7 cellular contexts compared by ENCODE assay signal in genomic region chr12:10614056-10614370, GRCh38. TPM values are rescaled to one million over a fixed set of nuclear protein-coding genes. Genes with fewer than 3 reads are reported as not detected.
DNase-seq lines count a peak whose midpoint lies in the region; ATAC-seq and TF ChIP-seq lines count a peak whose summit lies in the region.

No MANE protein-coding gene starts in this region.

- no peak overlapping the region for H3K27ac ChIP-seq in H9 (ENCODE audit: insufficient read length, low read depth, low read length)
- peak overlapping the region; percentile 75 to 86 for H3K27ac ChIP-seq in SK-N-SH (ENCODE audit: low read depth in 2 of 2, low read length in 1 of 2)

- ATAC-seq in stimulated activated effector memory CD8-positive, alpha-beta T cell treated with anti-CD3 and anti-CD28 coated beads, Interleukin-12 subunit alpha, Interleukin-12 subunit beta, amount 100 ng/mL, for 72 hours, result no peak
- no peak for ATAC-seq in GM21717 (IDR thresholded peaks at IDR 0.05; ENCODE audit: unreplicated experiment)

- no peak overlapping the region for H2BK120ac ChIP-seq in H9 (ENCODE audit: low read depth, low read length, poor library complexity, severe bottlenecking)

- H3K4me3 Mint-ChIP-seq in H9, result peak overlapping the region; percentile 100
- H3K4me3 Mint-ChIP-seq in glutamatergic neuron (ENCODE audit: unreplicated experiment), result peak overlapping the region; percentile 99
- peak overlapping the region; percentile 99 for H3K4me3 Mint-ChIP-seq in stimulated activated effector memory CD8-positive, alpha-beta T cell treated with anti-CD3 and anti-CD28 coated beads, Interleukin-12 subunit alpha, Interleukin-12 subunit beta, amount 100 ng/mL, for 72 hours

- no peak for DNase-seq in H9
- peak; percentile 5 for DNase-seq in SK-N-SH
- no peak for DNase-seq in glutamatergic neuron
- DNase-seq in stimulated activated effector memory CD8-positive, alpha-beta T cell treated with anti-CD3 and anti-CD28 coated beads, Interleukin-12 subunit alpha, Interleukin-12 subunit beta, amount 100 ng/mL, for 72 hours (ENCODE audit: low spot score in 2 of 2), result no peak
- no peak for DNase-seq in NCI-H2227 (lab: John Stamatoyannopoulos, UW; ENCODE audit: unreplicated experiment)
- DNase-seq in SW480 (ENCODE audit: low spot score), result no peak

- no CpG with 5 or more reads among the region's 4 CpGs for WGBS in H9 (ENCODE audit: extremely low coverage, insufficient read length, low lambda C conversion rate)
- WGBS in SK-N-SH (ENCODE audit: low lambda C conversion rate), result 15% methylated on average over 4 of the region's 4 CpGs

- no peak for TF ChIP-seq EP300 in SK-N-SH (IDR thresholded peaks at IDR 0.05; ENCODE audit: borderline replicate concordance in 1 of 2, low read depth in 1 of 2, low read length in 1 of 2)

- H3K27me3 ChIP-seq in H9 (ENCODE audit: insufficient read depth, low read length) (no peaks in the 10 kb centered on the region), SK-N-SH (ENCODE audit: insufficient read depth) (no peaks in the 10 kb centered on the region)

- no peak overlapping the region for H2BK12ac ChIP-seq in H9 (ENCODE audit: insufficient read length, low read depth, low read length)

- H3K9me2 ChIP-seq in SK-N-SH, result no peaks in the 10 kb centered on the region

- H3K36me3 Mint-ChIP-seq in H9 (ENCODE audit: insufficient read depth in 1 of 3, low read depth in 3 of 3) (peaks cover 6 to 33% (median 31%) of the 10 kb centered on the region in 3 experiments; a peak in 6 of 7 replicates), glutamatergic neuron (ENCODE audit: unreplicated experiment) (no peaks in the 10 kb centered on the region)
- H3K36me3 Mint-ChIP-seq in stimulated activated effector memory CD8-positive, alpha-beta T cell treated with anti-CD3 and anti-CD28 coated beads, Interleukin-12 subunit alpha, Interleukin-12 subunit beta, amount 100 ng/mL, for 72 hours, result peaks cover 48% of the 10 kb centered on the region

- H3K9ac ChIP-seq in H9 (ENCODE audit: extremely low read depth, insufficient read length, low read length) (peak overlapping the region; percentile 94), SK-N-SH (peak overlapping the region; percentile 95)

- H2AFZ ChIP-seq in H9 (ENCODE audit: low read length) (no peak overlapping the region), SK-N-SH (ENCODE audit: low read depth) (peak overlapping the region; percentile 94)

- H4K5ac ChIP-seq in H9 (ENCODE audit: insufficient read length, low read depth, low read length), result no peak overlapping the region

- H4K91ac ChIP-seq in H9 (ENCODE audit: insufficient read length, low read depth, low read length), result no peak overlapping the region

- peaks cover 17 to 18% of the 10 kb centered on the region in 2 experiments for H3K36me3 ChIP-seq in SK-N-SH (replicated peaks in 1 of 2; ENCODE audit: control insufficient read depth in 1 of 2, insufficient read depth in 2 of 2, low read length in 1 of 2)

- H3F3A ChIP-seq in SK-N-SH (replicated peaks; ENCODE audit: insufficient read depth), result peaks cover 12% of the 10 kb centered on the region

- peaks cover 4% of the 10 kb centered on the region for H3K23me2 ChIP-seq in H9 (ENCODE audit: insufficient read length, low read depth, low read length, poor library complexity, severe bottlenecking)

- H3K18ac ChIP-seq in H9 (ENCODE audit: insufficient read length, low read depth, low read length), result no peak overlapping the region

- H3K9me3 Mint-ChIP-seq in H9 (peaks cover 0 to 3% of the 10 kb centered on the region in 2 experiments; a peak in 2 of 5 replicates), glutamatergic neuron (ENCODE audit: unreplicated experiment) (peaks cover 5% of the 10 kb centered on the region)
- no peaks in the 10 kb centered on the region for H3K9me3 Mint-ChIP-seq in stimulated activated effector memory CD8-positive, alpha-beta T cell treated with anti-CD3 and anti-CD28 coated beads, Interleukin-12 subunit alpha, Interleukin-12 subunit beta, amount 100 ng/mL, for 72 hours

- H3K27me3 Mint-ChIP-seq in H9 (ENCODE audit: low read depth) (peaks cover 2% of the 10 kb centered on the region; the same call in 1 of the 2 replicates), glutamatergic neuron (ENCODE audit: unreplicated experiment) (peaks cover 4% of the 10 kb centered on the region)

- peaks cover 15 to 18% of the 10 kb centered on the region in 2 experiments for H3K4me1 Mint-ChIP-seq in H9
- no peaks in the 10 kb centered on the region for H3K4me1 Mint-ChIP-seq in glutamatergic neuron (ENCODE audit: low read depth, unreplicated experiment)
- peaks cover 25% of the 10 kb centered on the region for H3K4me1 Mint-ChIP-seq in stimulated activated effector memory CD8-positive, alpha-beta T cell treated with anti-CD3 and anti-CD28 coated beads, Interleukin-12 subunit alpha, Interleukin-12 subunit beta, amount 100 ng/mL, for 72 hours

- POLR2A ChIA-PET in SK-N-SH (lab: Yijun Ruan, JAX), result interaction anchor here (1.2 kb wide), 1 partner anchor 557 kb away, joined by 3 read pairs; the partner anchor contains the start of gene SMIM10L1

- H3K4me3 ChIP-seq in SK-N-SH (ENCODE audit: low read depth in 2 of 2, low read length in 1 of 2), result peak overlapping the region; percentile 89 to 95

- H3K27ac Mint-ChIP-seq in H9, result peak overlapping the region; percentile 100; a peak in 6 of 7 replicates
- H3K27ac Mint-ChIP-seq in glutamatergic neuron (ENCODE audit: unreplicated experiment), result peak overlapping the region; percentile 97
- peak overlapping the region; percentile 100 for H3K27ac Mint-ChIP-seq in stimulated activated effector memory CD8-positive, alpha-beta T cell treated with anti-CD3 and anti-CD28 coated beads, Interleukin-12 subunit alpha, Interleukin-12 subunit beta, amount 100 ng/mL, for 72 hours

- H3K56ac ChIP-seq in H9 (ENCODE audit: insufficient read length, low read depth, low read length), result no peak overlapping the region

- H3K23ac ChIP-seq in H9 (ENCODE audit: insufficient read length, low read depth, low read length), result no peak overlapping the region

- no peak overlapping the region for H3T11ph ChIP-seq in H9 (ENCODE audit: low read length)

- H4K20me1 ChIP-seq in H9 (ENCODE audit: control insufficient read depth, insufficient read depth, insufficient read length), result no peaks in the 10 kb centered on the region
- H4K20me1 ChIP-seq in SK-N-SH (ENCODE audit: insufficient read depth), result no peaks in the 10 kb centered on the region

- H3K9me3 ChIP-seq in H9 (ENCODE audit: control insufficient read depth, low read depth, low read length) (no peaks in the 10 kb centered on the region), SK-N-SH (no peaks in the 10 kb centered on the region)

- no peak overlapping the region for H3K4ac ChIP-seq in H9 (ENCODE audit: low read depth, low read length)

- no peak for TF ChIP-seq RAD21 in SK-N-SH (IDR thresholded peaks at IDR 0.05; ENCODE audit: low read length)

- H2BK5ac ChIP-seq in H9 (ENCODE audit: insufficient read length, low read length), result no peak overlapping the region

- TF ChIP-seq CTCF in H9 (conservative IDR thresholded peaks at IDR 0.05) (no peak), SK-N-SH (IDR thresholded peaks at IDR 0.05) (no peak), glutamatergic neuron (IDR thresholded peaks at IDR 0.05; ENCODE audit: partially characterized antibody, unreplicated experiment) (no peak)

- H3K79me1 ChIP-seq in H9 (ENCODE audit: insufficient read depth, low read depth, low read length, poor library complexity, severe bottlenecking), result no peaks in the 10 kb centered on the region

- CTCF ChIA-PET in SK-N-SH (lab: Yijun Ruan, JAX), result interaction anchor here (1.1 kb wide), 1 partner anchor 136 kb away, joined by 4 read pairs; no protein-coding TSS in a partner anchor

- H2BK20ac ChIP-seq in H9 (ENCODE audit: low read depth, low read length, poor library complexity, severe bottlenecking), result no peak overlapping the region

- H3K79me2 ChIP-seq in H9 (ENCODE audit: insufficient read depth, low read length) (peaks cover 11% of the 10 kb centered on the region; the same call in 1 of the 2 replicates), SK-N-SH (ENCODE audit: insufficient read depth) (peaks cover 27% of the 10 kb centered on the region)

- no peak overlapping the region for H4K8ac ChIP-seq in H9 (replicated peaks; ENCODE audit: insufficient read length, low read depth, low read length)

- H3K4me1 ChIP-seq in H9 (ENCODE audit: insufficient read depth, low read length) (no peaks in the 10 kb centered on the region), SK-N-SH (ENCODE audit: control insufficient read depth in 1 of 2, insufficient read depth in 2 of 2, low read depth in 1 of 2, low read length in 1 of 2) (peaks cover 6 to 10% of the 10 kb centered on the region in 2 experiments)

- peak overlapping the region; percentile 56 for H3K4me2 ChIP-seq in H9 (ENCODE audit: insufficient read depth, insufficient read length, low read length)
- peak overlapping the region; percentile 53 for H3K4me2 ChIP-seq in SK-N-SH

- no peak overlapping the region for H3K14ac ChIP-seq in H9 (ENCODE audit: insufficient read depth, low read length)

- H2AK5ac ChIP-seq in H9 (ENCODE audit: insufficient read length, low read length), result no peak overlapping the region

- H2BK15ac ChIP-seq in H9 (ENCODE audit: low read depth, low read length), result no peak overlapping the region

TF ChIP-seq in SK-N-SH, 30 proteins besides CTCF, POLR2A, EP300 and RAD21 (continues in another document):
- TF ChIP-seq YY1 (IDR thresholded peaks at IDR 0.05; ENCODE audit: low read depth) (no peak), TEAD4 (IDR thresholded peaks at IDR 0.05; ENCODE audit: borderline replicate concordance, insufficient read depth) (no peak), RCOR1 (IDR thresholded peaks at IDR 0.05; ENCODE audit: low read length) (no peak), MAX (IDR thresholded peaks at IDR 0.05; ENCODE audit: low read depth) (no peak), SMC3 (IDR thresholded peaks at IDR 0.05; ENCODE audit: low read depth, low read length) (no peak), JUND (IDR thresholded peaks at IDR 0.05) (no peak), ELF1 (IDR thresholded peaks at IDR 0.05) (no peak)

RNA-seq across cellular contexts. Expression of gene MAGOHB, which starts 0.6 kb away (rescaled TPM):
- total RNA-seq in H9 (2021) (64.5 and 66.6 TPM in 2 replicates), glutamatergic neuron (ENCODE audit: unreplicated experiment) (22.1 TPM)
- polyA plus RNA-seq in SK-N-SH (2012; rRNA removed), result 13.5 and 15.7 TPM in 2 replicates
- 22.2 and 42.5 TPM in 2 replicates for polyA plus RNA-seq in SK-N-SH (2012; cell fraction: cytosol; rRNA removed)
- polyA plus RNA-seq in SK-N-SH (2012; cell fraction: nucleus; rRNA removed), result 2.9 and 9.9 TPM in 2 replicates

RNA-seq across cellular contexts. Expression of gene STYK1, which starts 59.8 kb away (rescaled TPM):
- total RNA-seq in H9 (2021) (0.37 and 0.57 TPM in 2 replicates), glutamatergic neuron (ENCODE audit: unreplicated experiment) (not detected)
- polyA plus RNA-seq in SK-N-SH (2012; rRNA removed), result not detected in 2 replicates
- polyA plus RNA-seq in SK-N-SH (2012; cell fraction: cytosol; rRNA removed), result not detected in 2 replicates
- polyA plus RNA-seq in SK-N-SH (2012; cell fraction: nucleus; rRNA removed), result 0.01 TPM in 1 of 2 replicates, not detected in the other
